ENCODE assay signal across 34 cellular contexts in the genomic region with DNA sequence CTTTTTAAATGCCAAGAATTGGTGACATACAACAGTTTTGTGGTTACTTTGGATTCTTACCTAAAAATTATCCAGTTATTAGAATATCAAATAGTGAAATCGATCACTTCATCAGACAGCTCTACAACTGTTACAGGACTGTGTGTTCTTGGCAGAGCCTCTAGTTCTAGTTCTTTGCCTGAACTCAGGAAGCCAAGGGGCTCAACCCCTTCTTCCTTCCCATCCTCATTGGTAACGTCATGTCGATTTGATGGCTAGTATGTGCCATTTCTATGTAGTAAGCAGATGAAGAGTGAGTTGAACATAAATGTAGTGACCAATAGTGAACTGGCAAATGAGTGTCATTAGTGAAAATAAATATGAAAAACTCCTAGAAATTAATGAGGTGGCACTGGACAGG. TPM values are rescaled to one million over a fixed set of nuclear protein-coding genes. Genes with fewer than 3 reads are reported as not detected.
"Had no signal": no experiment of that assay in that cellular context is flagged by ENCODE, and none has a peak within 500 bp of the region (broad histone marks: within the 10 kb centered on the region; RNA-seq: fewer than 3 reads in every experiment).

No MANE protein-coding gene starts in this region.

- H3K27ac ChIP-seq: adrenal gland, body of pancreas, esophagus muscularis mucosa, foreskin keratinocyte, gastrocnemius medialis, heart right ventricle had no signal

- H3K9me3 ChIP-seq: adrenal gland, body of pancreas, esophagus muscularis mucosa, gastrocnemius medialis, heart right ventricle had no signal

- H3K27me3 ChIP-seq: adrenal gland, body of pancreas, dorsolateral prefrontal cortex, esophagus muscularis mucosa, gastrocnemius medialis, heart right ventricle had no signal

- H3K4me1 ChIP-seq: body of pancreas, esophagus muscularis mucosa, foreskin keratinocyte had no signal

- DNase-seq: activated CD4-positive, alpha-beta memory T cell treated with anti-CD3 and anti-CD28 coated beads for 36 hours; activated CD4-positive, alpha-beta T cell treated with anti-CD3 and anti-CD28 coated beads for 36 hours; activated CD4-positive, alpha-beta T cell treated with anti-CD3 and anti-CD28 coated beads, Interleukin-2, amount 10 ng/mL, durations not matched to agents 24 days and 14 days; activated CD4-positive, CD25-positive, alpha-beta regulatory T cell; activated CD4-positive, CD25-positive, alpha-beta regulatory T cell treated with anti-CD3 and anti-CD28 coated beads, Interleukin-2, amount 50 U/mL, for 72 hours; activated CD8-positive, alpha-beta memory T cell treated with anti-CD3 and anti-CD28 coated beads, Interleukin-2, amount 10 ng/mL, durations not matched to agents 7 days and 5 days; activated CD8-positive, alpha-beta memory T cell treated with anti-CD3 and anti-CD28 coated beads, Interleukin-2, amount 50 U/mL, for 4 hours; activated CD8-positive, alpha-beta T cell treated with anti-CD3 and anti-CD28 coated beads, Interleukin-2, amount 10 ng/mL, durations not matched to agents 7 days and 5 days; activated effector memory CD4-positive, alpha-beta T cell treated with anti-CD3 and anti-CD28 coated beads, Interleukin-2, amount 50 U/mL, for 16 hours; activated naive CD4-positive, alpha-beta T cell treated with anti-CD3 and anti-CD28 coated beads for 36 hours; activated naive CD8-positive, alpha-beta T cell treated with anti-CD3 and anti-CD28 coated beads for 36 hours; activated naive CD8-positive, alpha-beta T cell treated with anti-CD3 and anti-CD28 coated beads, Interleukin-2, amount 50 U/mL, for 24 hours; activated T-cell treated with anti-CD3 and anti-CD28 coated beads, Interleukin-2, amount 50 U/mL, for 1 hour; activated T-cell treated with anti-CD3 and anti-CD28 coated beads, Interleukin-2, amount 50 U/mL, for 48 hours; adrenal gland; amygdala; aorta; body of pancreas; caudate nucleus; cortex of kidney; dorsolateral prefrontal cortex; effector memory CD4-positive, alpha-beta T cell; endodermal cell; erythroblast; foreskin keratinocyte; gastrocnemius medialis; heart right ventricle; T-helper 2 cell had no signal

- H3K36me3 ChIP-seq: adrenal gland, esophagus muscularis mucosa, gastrocnemius medialis, heart right ventricle had no signal

- H3K4me3 ChIP-seq: adrenal gland, body of pancreas, dorsolateral prefrontal cortex, esophagus muscularis mucosa, gastrocnemius medialis, heart right ventricle had no signal

- ATAC-seq: activated CD4-positive, alpha-beta T cell treated with anti-CD3 and anti-CD28 coated beads for 36 hours; activated CD8-positive, alpha-beta memory T cell treated with anti-CD3 and anti-CD28 coated beads, Interleukin-2, amount 10 ng/mL, durations not matched to agents 7 days and 5 days; activated CD8-positive, alpha-beta T cell treated with anti-CD3 and anti-CD28 coated beads, Interleukin-2, amount 10 ng/mL, durations not matched to agents 7 days and 5 days; activated naive CD8-positive, alpha-beta T cell treated with anti-CD3 and anti-CD28 coated beads, Interleukin-2, amount 50 U/mL, for 24 hours; body of pancreas; foreskin keratinocyte; gastrocnemius medialis had no signal

- FAIRE-seq: colon had no signal

RNA-seq across cellular contexts. Expression of gene LIMCH1, which starts 59.4 kb away (rescaled TPM):
- total RNA-seq: activated CD4-positive, alpha-beta memory T cell treated with anti-CD3 and anti-CD28 coated beads for 36 hours; activated CD4-positive, alpha-beta T cell treated with anti-CD3 and anti-CD28 coated beads for 36 hours; activated CD4-positive, alpha-beta T cell treated with anti-CD3 and anti-CD28 coated beads, Interleukin-2, amount 10 ng/mL, durations not matched to agents 24 days and 14 days; activated CD8-positive, alpha-beta memory T cell treated with anti-CD3 and anti-CD28 coated beads for 36 hours; activated CD8-positive, alpha-beta memory T cell treated with anti-CD3 and anti-CD28 coated beads, Interleukin-2, amount 10 ng/mL, durations not matched to agents 7 days and 5 days; activated CD8-positive, alpha-beta T cell treated with anti-CD3 and anti-CD28 coated beads, Interleukin-2, amount 10 ng/mL, durations not matched to agents 7 days and 5 days; activated naive CD4-positive, alpha-beta T cell treated with anti-CD3 and anti-CD28 coated beads for 36 hours; activated naive CD8-positive, alpha-beta T cell treated with anti-CD3 and anti-CD28 coated beads for 36 hours; activated T-helper 1 cell treated with anti-CD3 and anti-CD28 coated beads, Interleukin-12 subunit alpha, Interleukin-12 subunit beta, Interleukin-2, Interleukin-4 antibody, amounts not matched to agents 30 ng/mL and 10 ng/mL and 1 ng/mL, durations not matched to agents 14 hours and 24 hours and 36 hours; activated T-helper 2 cell treated with anti-CD3 and anti-CD28 coated beads, Interferon-gamma antibody, Interleukin-2, Interleukin-4, amounts not matched to agents 10 μg/mL and 5 μg/mL and 100 μg/mL, durations not matched to agents 14 hours and 24 hours and 36 hours; T-helper 1 cell treated with Interleukin-12 subunit alpha and Interleukin-12 subunit beta and Interleukin-4 antibody, amounts not matched to agents 30 ng/mL and 1 ng/mL, for 36 hours had no signal
